ENCODE assay signal across 12 cellular contexts in the genomic region with DNA sequence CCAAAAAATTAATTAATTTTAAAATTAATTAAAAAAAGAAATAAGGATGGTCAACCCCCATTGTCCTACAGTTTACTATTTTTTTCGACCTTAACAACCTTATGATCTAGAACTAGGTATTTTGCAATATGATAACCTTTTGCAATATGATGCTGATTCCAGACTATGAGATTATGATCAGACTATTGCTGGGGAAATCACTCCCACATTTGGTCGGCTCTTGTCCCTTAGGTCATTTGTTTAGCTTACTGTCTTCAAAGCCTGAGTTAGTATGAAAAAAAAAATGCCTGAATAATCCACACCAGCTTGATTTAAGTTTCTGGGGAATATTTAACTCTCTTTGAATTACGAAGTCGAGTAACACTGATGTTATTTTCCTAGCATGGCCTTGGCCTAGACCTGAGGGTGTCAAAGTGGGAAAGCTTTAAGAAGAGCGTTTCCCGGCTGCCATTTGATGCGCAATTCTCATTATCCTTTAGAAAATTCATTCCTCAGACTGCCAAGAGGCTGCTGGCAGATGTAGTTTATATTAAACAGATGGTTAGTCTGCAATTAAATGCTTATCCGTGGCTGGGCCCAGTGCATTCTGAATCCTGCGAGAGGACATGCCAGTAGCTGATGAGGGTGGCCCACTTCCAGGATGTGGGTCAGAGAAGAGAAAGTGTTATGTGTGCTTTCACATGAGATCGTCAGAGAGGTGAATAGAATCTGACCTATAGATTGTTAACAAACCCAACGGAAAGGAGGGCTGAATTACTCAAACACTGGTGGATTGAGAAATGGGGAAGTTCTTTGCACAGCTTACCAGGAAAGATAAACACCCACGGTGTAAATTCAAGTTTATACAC.
DNase-seq lines count a peak whose midpoint lies in the region; ATAC-seq and TF ChIP-seq lines count a peak whose summit lies in the region.
"Had no signal": no experiment of that assay in that cellular context is flagged by ENCODE, and none has a peak within 500 bp of the region (broad histone marks: within the 10 kb centered on the region; RNA-seq: fewer than 3 reads in every experiment).

No MANE protein-coding gene starts in this region.

- no peaks in the 10 kb centered on the region for H3K9me3 ChIP-seq in thyroid gland

- no peak overlapping the region for H3K27ac ChIP-seq in thyroid gland
- H3K27ac ChIP-seq: dorsolateral prefrontal cortex had no signal

- intact Hi-C loops in thyroid gland (cut with DNase I) = no loop called here

- no peaks in the 10 kb centered on the region for H3K9me3 Mint-ChIP-seq in osteocyte (ENCODE audit: unreplicated experiment)
- H3K9me3 Mint-ChIP-seq: activated B cell treated with CpG ODN at 0.5 μM for 24 hours had no signal

- 73 to 75% methylated on average over 12 of the region's 12 CpGs for WGBS in thyroid gland, 2 donors

- no peaks in the 10 kb centered on the region for H3K4me1 ChIP-seq in thyroid gland

- TF ChIP-seq CTCF in epithelial cell of esophagus (IDR thresholded peaks at IDR 0.05; ENCODE audit: insufficient read depth, low read depth, low read length, missing control alignments) (no peak), thyroid gland (IDR thresholded peaks at IDR 0.05) (no peak), osteocyte (IDR thresholded peaks at IDR 0.05) (no peak)

- no peak for ATAC-seq in GM19397 (IDR thresholded peaks at IDR 0.05; ENCODE audit: unreplicated experiment)

- no peaks in the 10 kb centered on the region for H3K36me3 ChIP-seq in thyroid gland

- no peak for TF ChIP-seq POLR2A in thyroid gland (IDR thresholded peaks at IDR 0.05)

- H3K36me3 Mint-ChIP-seq in osteocyte (ENCODE audit: unreplicated experiment) = no peaks in the 10 kb centered on the region
- H3K36me3 Mint-ChIP-seq: naive B cell had no signal

- no peak overlapping the region for H3K4me3 ChIP-seq in epithelial cell of esophagus (ENCODE audit: low read length)
- no peak overlapping the region for H3K4me3 ChIP-seq in thyroid gland (replicated peaks in 1 of 3)
- H3K4me3 ChIP-seq: dorsolateral prefrontal cortex had no signal

- no peak overlapping the region for H3K27ac Mint-ChIP-seq in osteocyte (ENCODE audit: unreplicated experiment)
- H3K27ac Mint-ChIP-seq: activated B cell treated with CpG ODN at 0.5 μM for 24 hours, naive B cell had no signal

- no peaks in the 10 kb centered on the region for H3K27me3 ChIP-seq in thyroid gland
- H3K27me3 ChIP-seq: dorsolateral prefrontal cortex had no signal

- peaks cover 9% of the 10 kb centered on the region for H3K27me3 Mint-ChIP-seq in osteocyte (ENCODE audit: unreplicated experiment)
- H3K27me3 Mint-ChIP-seq: activated B cell treated with CpG ODN at 0.5 μM for 24 hours had no signal

- DNase-seq in EL (peak; percentile 46), NCI-H82 (lab: John Stamatoyannopoulos, UW) (peak; percentile 84), epithelial cell of esophagus (ENCODE audit: low read depth) (peak; percentile 28), occipital lobe (lab: John Stamatoyannopoulos, UW) (peak; percentile 16), thyroid gland (no peak), osteocyte (ENCODE audit: extremely low spot score, unreplicated experiment) (no peak)
- DNase-seq in stimulated activated CD4-positive, alpha-beta T cell treated with anti-CD3 and anti-CD28 coated beads, Interleukin-15, amount 100 ng/mL, for 24 hours = no peak
- DNase-seq: activated B cell treated with CpG ODN at 0.5 μM for 24 hours, naive B cell, NCI-H1048 had no signal

- H3K4me3 Mint-ChIP-seq in osteocyte (ENCODE audit: unreplicated experiment) = no peak overlapping the region
- H3K4me3 Mint-ChIP-seq: activated B cell treated with CpG ODN at 0.5 μM for 24 hours had no signal

- no peaks in the 10 kb centered on the region for H3K4me1 Mint-ChIP-seq in osteocyte (ENCODE audit: unreplicated experiment)
- H3K4me1 Mint-ChIP-seq: activated B cell treated with CpG ODN at 0.5 μM for 24 hours, naive B cell had no signal

Comparison
In these comparisons a context has a peak if more than half of its experiments do, and no peak if none do; other contexts are left out.
1. DNase-seq: peak in EL (single experiment), NCI-H82 (single experiment), epithelial cell of esophagus (single experiment) and occipital lobe (single experiment); none in stimulated activated CD4-positive, alpha-beta T cell treated with anti-CD3 and anti-CD28 coated beads, Interleukin-15, amount 100 ng/mL, for 24 hours (single experiment), thyroid gland (0 of 2) and osteocyte (single experiment).